Comparison of ENCODE assay signal across 16 cellular contexts in genomic region chr10:13503745-13504463, GRCh38. TPM values are rescaled to one million over a fixed set of nuclear protein-coding genes. Genes with fewer than 3 reads are reported as not detected.
A peak's percentile ranks its signal among the peaks of the same experiment; 100 is the strongest.
DNase-seq lines count a peak whose midpoint lies in the region; TF ChIP-seq lines count a peak whose summit lies in the region.
"Had no signal": no experiment of that assay in that cellular context is flagged by ENCODE, and none has a peak within 500 bp of the region (broad histone marks: within the 10 kb centered on the region; RNA-seq: fewer than 3 reads in every experiment).

No MANE protein-coding gene starts in this region.

- H3K4me3 ChIP-seq in fibroblast of lung (replicated peaks in 1 of 4; ENCODE audit: control extremely low read depth in 1 of 4, insufficient read depth in 1 of 4, low read depth in 3 of 4, low read length in 4 of 4) (no peak overlapping the region), skeletal muscle satellite cell (ENCODE audit: low read length) (no peak overlapping the region)
- H3K4me3 ChIP-seq: A549, spleen, tibial artery had no signal

- no peaks in the 10 kb centered on the region for H3K4me1 ChIP-seq in fibroblast of lung (ENCODE audit: control insufficient read depth, extremely low read depth, insufficient read depth, low read length)
- peaks cover 11% of the 10 kb centered on the region for H3K4me1 ChIP-seq in skeletal muscle satellite cell (ENCODE audit: control insufficient read depth, insufficient read depth, low read length)
- H3K4me1 ChIP-seq: tibial artery had no signal

- H3K9me3 ChIP-seq in fibroblast of lung (ENCODE audit: control insufficient read depth, insufficient read depth, low read depth, low read length) (no peaks in the 10 kb centered on the region), skeletal muscle satellite cell (replicated peaks; ENCODE audit: low read length) (no peaks in the 10 kb centered on the region)
- H3K9me3 ChIP-seq: A549, spleen, tibial artery had no signal

- no peaks in the 10 kb centered on the region for H3K79me2 ChIP-seq in fibroblast of lung (ENCODE audit: control insufficient read depth, insufficient read depth, low read length)

- H3K36me3 Mint-ChIP-seq in T-helper 2 cell treated with Interferon-gamma antibody and Interleukin-4, amounts not matched to agents 5 μg/mL and 100 μg/mL, for 36 hours (ENCODE audit: low read depth) = no peaks in the 10 kb centered on the region

- no peaks in the 10 kb centered on the region for H3K9me3 Mint-ChIP-seq in T-helper 2 cell treated with Interferon-gamma antibody and Interleukin-4, amounts not matched to agents 5 μg/mL and 100 μg/mL, for 36 hours

- no peak overlapping the region for H3K4me2 ChIP-seq in fibroblast of lung (ENCODE audit: extremely low read depth, insufficient read depth, low read length)
- peak overlapping the region; percentile 17 for H3K4me2 ChIP-seq in skeletal muscle satellite cell (ENCODE audit: low read length)
- H3K4me2 ChIP-seq: A549 had no signal

- no peak overlapping the region for H2AFZ ChIP-seq in fibroblast of lung (ENCODE audit: low read length)

- H3K27ac ChIP-seq in fibroblast of lung (ENCODE audit: insufficient read depth, low read length) = no peak overlapping the region
- H3K27ac ChIP-seq: A549, HL-60, spleen, tibial artery had no signal

- TF ChIP-seq CTCF in fibroblast of lung (conservative IDR thresholded peaks at IDR 0.05 in 1 of 2, IDR thresholded peaks at IDR 0.05 in 1 of 2; ENCODE audit: low read depth in 1 of 2, low read length in 2 of 2) = no peak

- no peaks in the 10 kb centered on the region for H4K20me1 ChIP-seq in fibroblast of lung (ENCODE audit: control insufficient read depth, extremely low read depth, insufficient read depth, low read length)

- no peaks in the 10 kb centered on the region for H3K27me3 ChIP-seq in fibroblast of lung (ENCODE audit: control insufficient read depth, insufficient read depth, low read length)
- H3K27me3 ChIP-seq in skeletal muscle satellite cell (ENCODE audit: control insufficient read depth, insufficient read depth, low read length) = no peaks in the 10 kb centered on the region
- H3K27me3 ChIP-seq: spleen, tibial artery had no signal

- H3K36me3 ChIP-seq in fibroblast of lung (ENCODE audit: control insufficient read depth, insufficient read depth, low read length) (no peaks in the 10 kb centered on the region), skeletal muscle satellite cell (ENCODE audit: insufficient read depth, low read length) (no peaks in the 10 kb centered on the region)
- H3K36me3 ChIP-seq: spleen had no signal

- no peak overlapping the region for H3K27ac Mint-ChIP-seq in T-helper 2 cell treated with Interferon-gamma antibody and Interleukin-4, amounts not matched to agents 5 μg/mL and 100 μg/mL, for 36 hours

- intact Hi-C loops in head of caudate nucleus (cut with DNase I) = no loop called here

- H3K4me1 Mint-ChIP-seq in T-helper 2 cell treated with Interferon-gamma antibody and Interleukin-4, amounts not matched to agents 5 μg/mL and 100 μg/mL, for 36 hours (ENCODE audit: low read depth) = no peaks in the 10 kb centered on the region

- H3K9ac ChIP-seq in fibroblast of lung (ENCODE audit: insufficient read depth, low read length) (no peak overlapping the region), skeletal muscle satellite cell (ENCODE audit: low read depth, low read length) (no peak overlapping the region)

- peaks cover 6% of the 10 kb centered on the region for H3K27me3 Mint-ChIP-seq in T-helper 2 cell treated with Interferon-gamma antibody and Interleukin-4, amounts not matched to agents 5 μg/mL and 100 μg/mL, for 36 hours (ENCODE audit: low read depth)

- H3K4me3 Mint-ChIP-seq in T-helper 2 cell treated with Interferon-gamma antibody and Interleukin-4, amounts not matched to agents 5 μg/mL and 100 μg/mL, for 36 hours = no peak overlapping the region

- DNase-seq in NCI-H2171 treated with DMSO at 0.1 percent for 48 hours (lab: John Stamatoyannopoulos, UW) (peak; percentile 45), NCI-H2171 (lab: John Stamatoyannopoulos, UW) (no peak), RPMI8226 (peak; percentile 54), fibroblast of lung (ENCODE audit: low read depth in 2 of 2) (peak; percentile 40 to 92), head of caudate nucleus (no peak), ureter (ENCODE audit: low spot score) (no peak)
- no peak for DNase-seq in T-helper 2 cell treated with Interferon-gamma antibody and Interleukin-4, amounts not matched to agents 5 μg/mL and 100 μg/mL, for 36 hours (ENCODE audit: low spot score)
- DNase-seq: DMS79, hippocampal formation, NCI-H1048, SHP77, spleen, tibial artery had no signal

RNA-seq across cellular contexts. Expression of gene BEND7, which starts 24.9 kb away (rescaled TPM):
- total RNA-seq in fibroblast of lung (9.2 and 10.6 TPM in 2 replicates), ureter (22.5 TPM)
- polyA plus RNA-seq in fibroblast of lung = 6.2 and 8.0 TPM in 2 replicates
- 4.9 and 6.8 TPM in 2 replicates for polyA plus RNA-seq in fibroblast of lung (2012)
- 4.3 and 5.5 TPM in 2 replicates for polyA minus RNA-seq in fibroblast of lung (ENCODE audit: low replicate concordance)
- total RNA-seq in skeletal muscle satellite cell (2012; rRNA removed) = 1.3 TPM in 2 replicates

Comparison
In these comparisons a context has a peak if more than half of its experiments do, and no peak if none do; other contexts are left out.
1. DNase-seq: peak in NCI-H2171 treated with DMSO at 0.1 percent for 48 hours (single experiment), RPMI8226 (single experiment) and fibroblast of lung (2 of 2); none in NCI-H2171 (single experiment), T-helper 2 cell treated with Interferon-gamma antibody and Interleukin-4, amounts not matched to agents 5 μg/mL and 100 μg/mL, for 36 hours (single experiment), head of caudate nucleus (0 of 42) and ureter (single experiment).